9 cellular contexts compared by ENCODE assay signal in the genomic region with DNA sequence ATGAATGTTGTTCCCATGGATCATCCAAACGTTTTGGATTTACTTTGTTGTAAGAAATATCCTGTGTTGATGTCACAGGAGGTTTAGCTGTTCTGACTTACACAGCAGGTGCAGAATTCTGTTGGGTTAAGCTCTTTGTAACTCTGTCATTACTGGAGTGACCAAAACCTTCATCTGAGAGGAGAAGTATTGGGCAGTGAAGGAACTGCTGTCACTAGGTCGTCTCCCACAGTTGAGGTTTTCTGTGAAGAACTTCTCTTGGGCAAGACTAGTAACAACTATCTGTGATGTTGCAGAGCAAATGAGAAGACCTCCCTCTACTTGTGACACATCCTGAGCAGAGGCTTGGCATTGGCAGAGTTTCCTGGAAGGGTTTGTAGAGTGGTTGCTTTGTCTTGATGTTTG. TPM values are rescaled to one million over a fixed set of nuclear protein-coding genes. Genes with fewer than 3 reads are reported as not detected.
DNase-seq lines count a peak whose midpoint lies in the region; ATAC-seq, FAIRE-seq and TF ChIP-seq lines count a peak whose summit lies in the region.
"Had no signal": no experiment of that assay in that cellular context is flagged by ENCODE, and none has a peak within 500 bp of the region (broad histone marks: within the 10 kb centered on the region; RNA-seq: fewer than 3 reads in every experiment).

No MANE protein-coding gene starts in this region.

- peak overlapping the region; percentile 66; the same call in 1 of the 2 replicates for H3K9ac ChIP-seq in HepG2 (ENCODE audit: insufficient read depth, low read depth, low read length)

- no peak for TF ChIP-seq CTCF in HepG2 (CRISPR knock-in tag; IDR thresholded peaks at IDR 0.05)
- TF ChIP-seq CTCF in right lobe of liver (IDR thresholded peaks at IDR 0.05): no peak
- no peak for TF ChIP-seq CTCF in WI38 (IDR thresholded peaks at IDR 0.05; ENCODE audit: low read depth, low read length)
- TF ChIP-seq CTCF in left lung (IDR thresholded peaks at IDR 0.05): no peak
- no peak for TF ChIP-seq CTCF in uterus (IDR thresholded peaks at IDR 0.05)

- H3K27me3 ChIP-seq in HepG2 (ENCODE audit: control insufficient read depth in 1 of 2, insufficient read depth in 2 of 2, low read length in 2 of 2) (no peaks in the 10 kb centered on the region; a peak in 1 of 5 replicates), right lobe of liver (no peaks in the 10 kb centered on the region), left lung (peaks cover 0 to 47% of the 10 kb centered on the region in 2 donors), uterus (no peaks in the 10 kb centered on the region)

- peak overlapping the region; percentile 83 for H3K4me2 ChIP-seq in HepG2 (ENCODE audit: low read depth, low read length)

- CTCF ChIA-PET in HepG2 (lab: Yijun Ruan, JAX; ENCODE audit: low intra/inter-chr PET ratio, low total read pairs): no interaction called here
- CTCF ChIA-PET in activated CD8-positive, alpha-beta T cell treated with anti-CD3 and anti-CD28 coated beads, Interleukin-2, amount 10 ng/mL, durations not matched to agents 7 days and 5 days (lab: Charles Lee): no interaction called here

- peaks cover 72% of the 10 kb centered on the region for H3K79me2 ChIP-seq in HepG2 (ENCODE audit: insufficient read depth, low read length)

- H3K9me3 ChIP-seq in HepG2 (ENCODE audit: low read length) (no peaks in the 10 kb centered on the region), right lobe of liver (no peaks in the 10 kb centered on the region), left lung (no peaks in the 10 kb centered on the region), uterus (no peaks in the 10 kb centered on the region)

- no peak for ATAC-seq in HepG2
- no peak for ATAC-seq in right lobe of liver
- ATAC-seq in left lung: no peak
- no peak for ATAC-seq in activated CD8-positive, alpha-beta T cell treated with anti-CD3 and anti-CD28 coated beads, Interleukin-2, amount 10 ng/mL, durations not matched to agents 7 days and 5 days
- ATAC-seq: Panc1 had no signal

- peaks cover 63% of the 10 kb centered on the region for H4K20me1 ChIP-seq in HepG2 (ENCODE audit: insufficient read depth, low read length)

- peaks cover 14% of the 10 kb centered on the region for H3K4me1 Mint-ChIP-seq in activated CD8-positive, alpha-beta T cell treated with anti-CD3 and anti-CD28 coated beads, Interleukin-2, amount 10 ng/mL, durations not matched to agents 7 days and 5 days (ENCODE audit: low read depth)

- H2AFZ ChIP-seq in HepG2 (ENCODE audit: low read length): no peak overlapping the region

- H3K27me3 Mint-ChIP-seq in activated CD8-positive, alpha-beta T cell treated with anti-CD3 and anti-CD28 coated beads, Interleukin-2, amount 10 ng/mL, durations not matched to agents 7 days and 5 days (ENCODE audit: low read depth): peaks cover 57% of the 10 kb centered on the region

- no peak for FAIRE-seq in HepG2 (lab: Jason Lieb, UNC)

- H3K4me3 Mint-ChIP-seq in activated CD8-positive, alpha-beta T cell treated with anti-CD3 and anti-CD28 coated beads, Interleukin-2, amount 10 ng/mL, durations not matched to agents 7 days and 5 days: no peak overlapping the region

- no peaks in the 10 kb centered on the region for H3K36me3 Mint-ChIP-seq in activated CD8-positive, alpha-beta T cell treated with anti-CD3 and anti-CD28 coated beads, Interleukin-2, amount 10 ng/mL, durations not matched to agents 7 days and 5 days (ENCODE audit: low read depth)

- H3K27ac ChIP-seq in HepG2 (ENCODE audit: extremely low read length, insufficient read depth, low read length) (no peak overlapping the region), right lobe of liver (no peak overlapping the region), left lung (peak overlapping the region; percentile 84 to 96), uterus (peak overlapping the region; percentile 94 to 98)

- WGBS in HepG2 (ENCODE audit: low lambda C conversion rate): 9% methylated on average over 2 of the region's 2 CpGs
- WGBS in right lobe of liver (ENCODE audit: insufficient coverage, low coverage, low lambda C conversion rate, missing lambda C conversion rate): 11% methylated on average over 2 of the region's 2 CpGs

- intact Hi-C loops in HepG2 (cut with micrococcal nuclease; ENCODE audit: unreplicated experiment) (loop anchor here (2.0 to 5.0 kb wide), 3 partner anchors 22 to 227 kb away; no protein-coding TSS in a partner anchor), right lobe of liver (cut with DNase I) (no loop called here), left lung (cut with DNase I) (no loop called here), uterus (cut with DNase I; ENCODE audit: low total_unique reads) (no loop called here)

- H3K4me3 ChIP-seq in HepG2 (replicated peaks in 1 of 3; ENCODE audit: insufficient read depth in 1 of 3, low read depth in 2 of 3, low read length in 3 of 3): peak overlapping the region; percentile 93 to 96 (median 93); a peak in 5 of 6 replicates
- no peak overlapping the region for H3K4me3 ChIP-seq in right lobe of liver
- peak overlapping the region; percentile 82 for H3K4me3 ChIP-seq in WI38 (ENCODE audit: low read depth, low read length)
- peak overlapping the region; percentile 50 to 64 for H3K4me3 ChIP-seq in left lung
- peak overlapping the region in 1 of 2 donors; percentile 97 for H3K4me3 ChIP-seq in uterus

- H3K27ac Mint-ChIP-seq in activated CD8-positive, alpha-beta T cell treated with anti-CD3 and anti-CD28 coated beads, Interleukin-2, amount 10 ng/mL, durations not matched to agents 7 days and 5 days: no peak overlapping the region

- BruUV-seq in HepG2 (replicated peaks; lab: Mats Ljungman, UMichigan): no TSS peak

- H3K9me3 Mint-ChIP-seq in activated CD8-positive, alpha-beta T cell treated with anti-CD3 and anti-CD28 coated beads, Interleukin-2, amount 10 ng/mL, durations not matched to agents 7 days and 5 days (ENCODE audit: insufficient read depth): no peaks in the 10 kb centered on the region

- H3K4me1 ChIP-seq in HepG2 (ENCODE audit: insufficient read depth, low read length) (peaks cover 58% of the 10 kb centered on the region), right lobe of liver (peaks cover 0 to 9% (median under 1%) of the 10 kb centered on the region in 4 donors), left lung (peaks cover 11 to 68% of the 10 kb centered on the region in 2 donors), uterus (no peaks in the 10 kb centered on the region)

- no peak for TF ChIP-seq RAD21 in HepG2 (CRISPR knock-in tag; IDR thresholded peaks at IDR 0.05)

- no peak for DNase-seq in HepG2 (ENCODE audit: low spot score)
- DNase-seq in right lobe of liver: no peak
- no peak for DNase-seq in left lung
- DNase-seq in uterus: no peak
- no peak for DNase-seq in activated CD8-positive, alpha-beta T cell treated with anti-CD3 and anti-CD28 coated beads, Interleukin-2, amount 10 ng/mL, durations not matched to agents 7 days and 5 days
- no peak for DNase-seq in stimulated activated naive CD4-positive, alpha-beta T cell (lab: John Stamatoyannopoulos, UW)
- no peak for DNase-seq in dedifferentiated amniotic fluid mesenchymal stem cell (ENCODE audit: extremely low spot score)

- in situ Hi-C loops in HepG2 (cut with HindIII; ENCODE audit: extremely low pct_ligation_motif_present, low pct_unique_long_range_greater_than_20kb): no loop called here

- H3K36me3 ChIP-seq in HepG2 (replicated peaks in 1 of 2; ENCODE audit: control insufficient read depth in 1 of 2, insufficient read depth in 2 of 2, low read length in 2 of 2) (0 out of 5 replicates have a peak, but pooled peaks cover 4 to 6% of the 10 kb centered on the region in 2 experiments), right lobe of liver (no peaks in the 10 kb centered on the region), left lung (no peaks in the 10 kb centered on the region), uterus (no peaks in the 10 kb centered on the region)

- no peak for TF ChIP-seq EP300 in HepG2 (IDR thresholded peaks at IDR 0.05; ENCODE audit: low read depth in 2 of 2, low read length in 2 of 2)
- no peak for TF ChIP-seq EP300 in HepG2 (CRISPR knock-in tag; IDR thresholded peaks at IDR 0.05; ENCODE audit: borderline replicate concordance)

- no peak for TF ChIP-seq POLR2A in HepG2 (IDR thresholded peaks at IDR 0.05; ENCODE audit: insufficient read depth in 1 of 2, low read depth in 2 of 2, low read length in 2 of 2)
- no peak for TF ChIP-seq POLR2A in right lobe of liver (IDR thresholded peaks at IDR 0.05)
- no peak for TF ChIP-seq POLR2A in uterus (IDR thresholded peaks at IDR 0.05)

- POLR2A ChIA-PET in HepG2 (lab: Yijun Ruan, JAX): interaction anchor here (2.0 kb wide), 1 partner anchor 13 kb away, joined by 7 read pairs; no protein-coding TSS in a partner anchor
- POLR2A ChIA-PET in activated CD8-positive, alpha-beta T cell treated with anti-CD3 and anti-CD28 coated beads, Interleukin-2, amount 10 ng/mL, durations not matched to agents 7 days and 5 days (lab: Charles Lee): no interaction called here

RNA-seq across cellular contexts. Expression of a gene that starts 2.9 kb away (rescaled TPM):
- total RNA-seq in HepG2 (2016; rRNA removed; fragmentation: Illumina TruSeq; extraction: Trizol) (139 and 299 TPM in 2 replicates), right lobe of liver (100 to 1,000 TPM; 107 to 315 (median 227) TPM), left lung (100 to 1,000 TPM; 441 to 550 TPM), uterus (100 to 1,000 TPM; 189 to 423 (median 341) TPM)
- total RNA-seq in HepG2 (2016; cell fraction: cytosol; rRNA removed; fragmentation: Illumina TruSeq; extraction: Trizol; ENCODE audit: low read depth): 7.6 and 9.0 TPM in 2 replicates
- total RNA-seq in HepG2 (2016; cell fraction: insoluble cytoplasmic fraction; rRNA removed; fragmentation: Illumina TruSeq; extraction: Trizol): 109 and 295 TPM in 2 replicates
- total RNA-seq in HepG2 (2016; cell fraction: membrane; rRNA removed; fragmentation: Illumina TruSeq; extraction: Trizol): 27.1 and 31.5 TPM in 2 replicates
- 441 and 497 TPM in 2 replicates for total RNA-seq in HepG2 (2016; cell fraction: nucleus; rRNA removed; fragmentation: Illumina TruSeq; extraction: Trizol)
- 123 and 127 TPM in 2 replicates for polyA plus RNA-seq in HepG2 (2011; rRNA removed)
- 37.4 and 38.8 TPM in 2 replicates for polyA plus RNA-seq in HepG2 (2011; cell fraction: cytosol; rRNA removed)
- 594 and 623 TPM in 2 replicates for polyA plus RNA-seq in HepG2 (2011; cell fraction: nucleus; rRNA removed)
- 212 and 223 TPM in 2 replicates for polyA plus RNA-seq in HepG2 (2012)
- polyA plus RNA-seq in HepG2 (2016; cell fraction: cytosol; fragmentation: Illumina TruSeq; extraction: Trizol; ENCODE audit: low read depth): 3.3 and 4.0 TPM in 2 replicates
- polyA plus RNA-seq in HepG2 (2016; cell fraction: insoluble cytoplasmic fraction; fragmentation: Illumina TruSeq; extraction: Trizol; ENCODE audit: low read depth): 55.3 and 74.4 TPM in 2 replicates
- 9.0 and 11.0 TPM in 2 replicates for polyA plus RNA-seq in HepG2 (2016; cell fraction: membrane; fragmentation: Illumina TruSeq; extraction: Trizol; ENCODE audit: low read depth)
- 381 and 401 TPM in 2 replicates for polyA plus RNA-seq in HepG2 (2016; cell fraction: nucleus; fragmentation: Illumina TruSeq; extraction: Trizol; ENCODE audit: insufficient read depth, low read depth)
- polyA minus RNA-seq in HepG2 (2011; rRNA and poly(A)+ RNA removed; ENCODE audit: low replicate concordance): 53.9 and 245 TPM in 2 replicates
- polyA minus RNA-seq in HepG2 (2011; cell fraction: cytosol; rRNA and poly(A)+ RNA removed): 129 and 133 TPM in 2 replicates
- 957 and 1,039 TPM in 2 replicates for polyA minus RNA-seq in HepG2 (2011; cell fraction: nucleus; rRNA and poly(A)+ RNA removed)
- 100 to 1,000 TPM; 140 to 147 TPM for total RNA-seq in activated CD8-positive, alpha-beta T cell treated with anti-CD3 and anti-CD28 coated beads, Interleukin-2, amount 10 ng/mL, durations not matched to agents 7 days and 5 days

Comparison
In these comparisons a context has a peak if more than half of its experiments do, and no peak if none do; other contexts are left out.
1. H3K4me3 ChIP-seq: peak in HepG2 (3 of 3), WI38 (single experiment) and left lung (2 of 2); none in right lobe of liver (0 of 3).
2. H3K27ac ChIP-seq: peak in left lung (2 of 2) and uterus (2 of 2); none in HepG2 (single experiment) and right lobe of liver (0 of 3).